Comparison of ENCODE assay signal across 10 cellular contexts in the genomic region with DNA sequence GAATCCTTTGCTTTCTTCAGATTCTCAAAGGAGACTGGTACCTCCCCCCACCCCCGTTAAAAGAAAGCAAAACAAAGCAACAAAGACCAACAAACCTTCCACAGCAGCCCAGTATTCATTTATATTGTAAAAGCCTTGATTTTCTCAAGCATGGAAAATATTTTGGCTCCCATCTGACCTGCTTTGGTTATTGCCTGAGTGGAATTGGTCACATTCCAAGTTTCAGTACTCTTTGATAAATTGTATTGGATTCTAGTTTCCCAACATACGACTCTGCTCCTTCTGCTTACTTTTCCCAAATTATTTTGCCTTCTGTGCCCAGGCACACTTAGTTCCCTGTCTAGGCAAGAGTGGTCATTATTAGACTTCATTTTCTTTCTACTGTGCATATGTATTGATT. TPM values are rescaled to one million over a fixed set of nuclear protein-coding genes. Genes with fewer than 3 reads are reported as not detected.
DNase-seq lines count a peak whose midpoint lies in the region; ATAC-seq and TF ChIP-seq lines count a peak whose summit lies in the region.
"Had no signal": no experiment of that assay in that cellular context is flagged by ENCODE, and none has a peak within 500 bp of the region (broad histone marks: within the 10 kb centered on the region; RNA-seq: fewer than 3 reads in every experiment).

No MANE protein-coding gene starts in this region.

- H3K4me3 Mint-ChIP-seq in activated CD8-positive, alpha-beta memory T cell treated with anti-CD3 and anti-CD28 coated beads, Interleukin-2, amount 10 ng/mL, durations not matched to agents 7 days and 5 days = peak overlapping the region; percentile 8
- H3K4me3 Mint-ChIP-seq in activated T-helper 2 cell treated with anti-CD3 and anti-CD28 coated beads, Interferon-gamma antibody, Interleukin-2, Interleukin-4, amounts not matched to agents 10 μg/mL and 5 μg/mL and 100 μg/mL, durations not matched to agents 14 hours and 24 hours and 36 hours (ENCODE audit: low read depth) = peak overlapping the region; percentile 92
- H3K4me3 Mint-ChIP-seq in immature natural killer cell = peak overlapping the region; percentile 25 to 96 (median 88)

- CTCF ChIA-PET in activated CD8-positive, alpha-beta memory T cell treated with anti-CD3 and anti-CD28 coated beads, Interleukin-2, amount 10 ng/mL, durations not matched to agents 7 days and 5 days (lab: Charles Lee) = interaction anchor here (1.0 kb wide), 1 partner anchor 377 kb away, joined by 3 read pairs; no protein-coding TSS in a partner anchor

- TF ChIP-seq CTCF in suprapubic skin (IDR thresholded peaks at IDR 0.05) = no peak

- no peak overlapping the region for H3K27ac Mint-ChIP-seq in activated CD8-positive, alpha-beta memory T cell treated with anti-CD3 and anti-CD28 coated beads, Interleukin-2, amount 10 ng/mL, durations not matched to agents 7 days and 5 days
- no peak overlapping the region for H3K27ac Mint-ChIP-seq in activated T-helper 2 cell treated with anti-CD3 and anti-CD28 coated beads, Interferon-gamma antibody, Interleukin-2, Interleukin-4, amounts not matched to agents 10 μg/mL and 5 μg/mL and 100 μg/mL, durations not matched to agents 14 hours and 24 hours and 36 hours
- peak overlapping the region in 4 of 6 donors; percentile 31 to 93 (median 64) for H3K27ac Mint-ChIP-seq in immature natural killer cell

- no peaks in the 10 kb centered on the region for H3K27me3 Mint-ChIP-seq in activated CD8-positive, alpha-beta memory T cell treated with anti-CD3 and anti-CD28 coated beads, Interleukin-2, amount 10 ng/mL, durations not matched to agents 7 days and 5 days
- H3K27me3 Mint-ChIP-seq in activated T-helper 2 cell treated with anti-CD3 and anti-CD28 coated beads, Interferon-gamma antibody, Interleukin-2, Interleukin-4, amounts not matched to agents 10 μg/mL and 5 μg/mL and 100 μg/mL, durations not matched to agents 14 hours and 24 hours and 36 hours (ENCODE audit: low read depth) = no peaks in the 10 kb centered on the region
- peaks cover 2 to 8% (median 5%) of the 10 kb centered on the region in 3 donors for H3K27me3 Mint-ChIP-seq in immature natural killer cell (ENCODE audit: low read depth in 3 of 3)

- no peak for DNase-seq in activated CD8-positive, alpha-beta memory T cell treated with anti-CD3 and anti-CD28 coated beads, Interleukin-2, amount 10 ng/mL, durations not matched to agents 7 days and 5 days
- DNase-seq in activated CD8-positive, alpha-beta memory T cell treated with anti-CD3 and anti-CD28 coated beads, Interleukin-2, amount 50 U/mL, for 4 hours = no peak
- no peak for DNase-seq in activated T-helper 2 cell treated with anti-CD3 and anti-CD28 coated beads, Interferon-gamma antibody, Interleukin-2, Interleukin-4, amounts not matched to agents 10 μg/mL and 5 μg/mL and 100 μg/mL, durations not matched to agents 14 hours and 24 hours and 36 hours (ENCODE audit: low spot score)
- DNase-seq in immature natural killer cell (no peak), suprapubic skin (ENCODE audit: low spot score in 2 of 2) (no peak), NOMO-1 treated with dmso at 0.1 percent for 144 hours (lab: John Stamatoyannopoulos, UW; ENCODE audit: unreplicated experiment) (no peak), GM19240 (ENCODE audit: insufficient read length, low spot score) (no peak), DMS53 treated with DMSO at 0.1 percent for 48 hours (lab: John Stamatoyannopoulos, UW; ENCODE audit: unreplicated experiment) (no peak)

- H3K9me3 ChIP-seq in suprapubic skin = no peaks in the 10 kb centered on the region

- intact Hi-C loops in activated T-helper 2 cell treated with anti-CD3 and anti-CD28 coated beads, Interferon-gamma antibody, Interleukin-2, Interleukin-4, amounts not matched to agents 10 μg/mL and 5 μg/mL and 100 μg/mL, durations not matched to agents 14 hours and 24 hours and 36 hours (cut with micrococcal nuclease) = loop anchor here (10.0 kb wide), 1 partner anchor 69 kb away; no protein-coding TSS in a partner anchor

- 29% methylated on average over 2 of the region's 2 CpGs for WGBS in suprapubic skin

- H3K4me3 ChIP-seq in suprapubic skin = peak overlapping the region; percentile 63

- no peaks in the 10 kb centered on the region for H3K9me3 Mint-ChIP-seq in activated CD8-positive, alpha-beta memory T cell treated with anti-CD3 and anti-CD28 coated beads, Interleukin-2, amount 10 ng/mL, durations not matched to agents 7 days and 5 days (ENCODE audit: low read depth)
- no peaks in the 10 kb centered on the region for H3K9me3 Mint-ChIP-seq in activated T-helper 2 cell treated with anti-CD3 and anti-CD28 coated beads, Interferon-gamma antibody, Interleukin-2, Interleukin-4, amounts not matched to agents 10 μg/mL and 5 μg/mL and 100 μg/mL, durations not matched to agents 14 hours and 24 hours and 36 hours
- H3K9me3 Mint-ChIP-seq in immature natural killer cell = peaks cover 0 to 1% (median 0%) of the 10 kb centered on the region in 6 donors

- no peaks in the 10 kb centered on the region for H3K36me3 ChIP-seq in suprapubic skin

- no peak overlapping the region for H3K27ac ChIP-seq in suprapubic skin

- peaks cover 2% of the 10 kb centered on the region for H3K36me3 Mint-ChIP-seq in activated CD8-positive, alpha-beta memory T cell treated with anti-CD3 and anti-CD28 coated beads, Interleukin-2, amount 10 ng/mL, durations not matched to agents 7 days and 5 days
- H3K36me3 Mint-ChIP-seq in activated T-helper 2 cell treated with anti-CD3 and anti-CD28 coated beads, Interferon-gamma antibody, Interleukin-2, Interleukin-4, amounts not matched to agents 10 μg/mL and 5 μg/mL and 100 μg/mL, durations not matched to agents 14 hours and 24 hours and 36 hours (ENCODE audit: low read depth) = peaks cover 7% of the 10 kb centered on the region
- H3K36me3 Mint-ChIP-seq in immature natural killer cell = no peaks in the 10 kb centered on the region

- H3K4me1 ChIP-seq in suprapubic skin = peaks cover 45% of the 10 kb centered on the region

- no peaks in the 10 kb centered on the region for H3K27me3 ChIP-seq in suprapubic skin

- TF ChIP-seq EP300 in suprapubic skin (IDR thresholded peaks at IDR 0.05) = no peak

- TF ChIP-seq POLR2A in suprapubic skin (IDR thresholded peaks at IDR 0.05) = no peak

- ATAC-seq in activated CD8-positive, alpha-beta memory T cell treated with anti-CD3 and anti-CD28 coated beads, Interleukin-2, amount 10 ng/mL, durations not matched to agents 7 days and 5 days = no peak

- peaks cover 42% of the 10 kb centered on the region for H3K4me1 Mint-ChIP-seq in activated CD8-positive, alpha-beta memory T cell treated with anti-CD3 and anti-CD28 coated beads, Interleukin-2, amount 10 ng/mL, durations not matched to agents 7 days and 5 days
- peaks cover 26% of the 10 kb centered on the region for H3K4me1 Mint-ChIP-seq in activated T-helper 2 cell treated with anti-CD3 and anti-CD28 coated beads, Interferon-gamma antibody, Interleukin-2, Interleukin-4, amounts not matched to agents 10 μg/mL and 5 μg/mL and 100 μg/mL, durations not matched to agents 14 hours and 24 hours and 36 hours (ENCODE audit: low read depth)
- H3K4me1 Mint-ChIP-seq in immature natural killer cell = peaks cover 42 to 62% of the 10 kb centered on the region in 2 donors

RNA-seq across cellular contexts. Expression of a gene that starts 1.3 kb away (rescaled TPM):
- under 1 TPM in 1 of 2 experiments, not detected in 1; 0.19 TPM for total RNA-seq in activated CD8-positive, alpha-beta memory T cell treated with anti-CD3 and anti-CD28 coated beads, Interleukin-2, amount 10 ng/mL, durations not matched to agents 7 days and 5 days
- 0.05 and 0.09 TPM in 2 replicates for total RNA-seq in activated T-helper 2 cell treated with anti-CD3 and anti-CD28 coated beads, Interferon-gamma antibody, Interleukin-2, Interleukin-4, amounts not matched to agents 10 μg/mL and 5 μg/mL and 100 μg/mL, durations not matched to agents 14 hours and 24 hours and 36 hours
- polyA plus RNA-seq in immature natural killer cell = under 1 TPM in 1 of 3 donors, not detected in 2; 0.07 TPM
- total RNA-seq in suprapubic skin = 1 to 10 TPM in 1 of 4 donors, under 1 TPM in 3; 0.13 to 1.4 (median 0.36) TPM
- total RNA-seq: M059J had no signal
- polyA plus RNA-seq: CD14-positive monocyte had no signal

RNA-seq across cellular contexts. Expression of a gene that starts 2.0 kb away (rescaled TPM):
- 10 to 100 TPM; 50.6 to 54.3 TPM for total RNA-seq in activated CD8-positive, alpha-beta memory T cell treated with anti-CD3 and anti-CD28 coated beads, Interleukin-2, amount 10 ng/mL, durations not matched to agents 7 days and 5 days
- total RNA-seq in activated T-helper 2 cell treated with anti-CD3 and anti-CD28 coated beads, Interferon-gamma antibody, Interleukin-2, Interleukin-4, amounts not matched to agents 10 μg/mL and 5 μg/mL and 100 μg/mL, durations not matched to agents 14 hours and 24 hours and 36 hours = 49.7 and 54.2 TPM in 2 replicates
- polyA plus RNA-seq in immature natural killer cell = 10 to 100 TPM in 2 of 3 donors, 1 to 10 TPM in 1; 9.7 to 32.4 (median 17.6) TPM
- total RNA-seq in suprapubic skin = 10 to 100 TPM; 39.6 to 97.9 (median 52.8) TPM

Comparison
In these comparisons a context has a peak if more than half of its experiments do, and no peak if none do; other contexts are left out.
1. H3K27ac Mint-ChIP-seq: peak in immature natural killer cell (4 of 6); none in activated CD8-positive, alpha-beta memory T cell treated with anti-CD3 and anti-CD28 coated beads, Interleukin-2, amount 10 ng/mL, durations not matched to agents 7 days and 5 days (single experiment) and activated T-helper 2 cell treated with anti-CD3 and anti-CD28 coated beads, Interferon-gamma antibody, Interleukin-2, Interleukin-4, amounts not matched to agents 10 μg/mL and 5 μg/mL and 100 μg/mL, durations not matched to agents 14 hours and 24 hours and 36 hours (single experiment).
2. H3K4me3 Mint-ChIP-seq: peak in every context shown above with its lines; median percentile 92 in activated T-helper 2 cell treated with anti-CD3 and anti-CD28 coated beads, Interferon-gamma antibody, Interleukin-2, Interleukin-4, amounts not matched to agents 10 μg/mL and 5 μg/mL and 100 μg/mL, durations not matched to agents 14 hours and 24 hours and 36 hours; 88 in immature natural killer cell; 8 in activated CD8-positive, alpha-beta memory T cell treated with anti-CD3 and anti-CD28 coated beads, Interleukin-2, amount 10 ng/mL, durations not matched to agents 7 days and 5 days.